9 cellular contexts compared by ENCODE assay signal in genomic region chr10:119654540-119654939, GRCh38. TPM values are rescaled to one million over a fixed set of nuclear protein-coding genes. Genes with fewer than 3 reads are reported as not detected.
A peak's percentile ranks its signal among the peaks of the same experiment; 100 is the strongest.
DNase-seq lines count a peak whose midpoint lies in the region; ATAC-seq and TF ChIP-seq lines count a peak whose summit lies in the region.
"Had no signal": no experiment of that assay in that cellular context is flagged by ENCODE, and none has a peak within 500 bp of the region (broad histone marks: within the 10 kb centered on the region; RNA-seq: fewer than 3 reads in every experiment).

No MANE protein-coding gene starts in this region.

- H3K36me3 ChIP-seq in right lobe of liver = no peaks in the 10 kb centered on the region
- H3K36me3 ChIP-seq: neutrophil had no signal

- H3K27me3 Mint-ChIP-seq in activated naive CD4-positive, alpha-beta T cell treated with anti-CD3 and anti-CD28 coated beads, Interleukin-2, amount 50 U/mL, for 24 hours = no peaks in the 10 kb centered on the region
- no peaks in the 10 kb centered on the region for H3K27me3 Mint-ChIP-seq in activated naive CD8-positive, alpha-beta T cell treated with anti-CD3 and anti-CD28 coated beads, Interleukin-2, amount 50 U/mL, for 24 hours

- TF ChIP-seq CTCF in right lobe of liver (IDR thresholded peaks at IDR 0.05) = no peak

- WGBS in right lobe of liver (ENCODE audit: insufficient coverage, low coverage, low lambda C conversion rate, missing lambda C conversion rate) = 44% methylated on average over 4 of the region's 6 CpGs

- H3K4me1 ChIP-seq in right lobe of liver = peaks cover 0 to 51% (median 17%) of the 10 kb centered on the region in 4 donors

- no peak for DNase-seq in activated naive CD4-positive, alpha-beta T cell treated with Interleukin-2 at 50 U/mL for 16 hours
- no peak for DNase-seq in activated naive CD8-positive, alpha-beta T cell treated with anti-CD3 and anti-CD28 coated beads, Interleukin-2, amount 50 U/mL, for 24 hours
- DNase-seq in right lobe of liver (peak; percentile 57 to 77 (median 60)), ureter (ENCODE audit: low spot score) (peak; percentile 67), epidermal melanocyte (ENCODE audit: insufficient read length, low spot score) (no peak)

- H3K27me3 ChIP-seq in right lobe of liver = no peaks in the 10 kb centered on the region

- H3K4me3 ChIP-seq in right lobe of liver = no peak overlapping the region

- peak overlapping the region; percentile 16 to 100 (median 99) for H3K27ac ChIP-seq in right lobe of liver
- H3K27ac ChIP-seq: neutrophil had no signal

- peak overlapping the region; percentile 76 for H3K27ac Mint-ChIP-seq in activated naive CD4-positive, alpha-beta T cell treated with anti-CD3 and anti-CD28 coated beads, Interleukin-2, amount 50 U/mL, for 24 hours
- H3K27ac Mint-ChIP-seq in activated naive CD8-positive, alpha-beta T cell treated with anti-CD3 and anti-CD28 coated beads, Interleukin-2, amount 50 U/mL, for 24 hours = peak overlapping the region; percentile 7

- TF ChIP-seq POLR2A in right lobe of liver (IDR thresholded peaks at IDR 0.05) = no peak

- no peaks in the 10 kb centered on the region for H3K36me3 Mint-ChIP-seq in activated naive CD4-positive, alpha-beta T cell treated with anti-CD3 and anti-CD28 coated beads, Interleukin-2, amount 50 U/mL, for 24 hours
- H3K36me3 Mint-ChIP-seq in activated naive CD8-positive, alpha-beta T cell treated with anti-CD3 and anti-CD28 coated beads, Interleukin-2, amount 50 U/mL, for 24 hours (ENCODE audit: low read depth) = peaks cover 7% of the 10 kb centered on the region

- intact Hi-C loops in right lobe of liver (cut with DNase I) = no loop called here

- no peaks in the 10 kb centered on the region for H3K9me3 Mint-ChIP-seq in activated naive CD4-positive, alpha-beta T cell treated with anti-CD3 and anti-CD28 coated beads, Interleukin-2, amount 50 U/mL, for 24 hours
- H3K9me3 Mint-ChIP-seq in activated naive CD8-positive, alpha-beta T cell treated with anti-CD3 and anti-CD28 coated beads, Interleukin-2, amount 50 U/mL, for 24 hours = no peaks in the 10 kb centered on the region

- H3K4me1 Mint-ChIP-seq in activated naive CD4-positive, alpha-beta T cell treated with anti-CD3 and anti-CD28 coated beads, Interleukin-2, amount 50 U/mL, for 24 hours = peaks cover 74% of the 10 kb centered on the region
- peaks cover 64% of the 10 kb centered on the region for H3K4me1 Mint-ChIP-seq in activated naive CD8-positive, alpha-beta T cell treated with anti-CD3 and anti-CD28 coated beads, Interleukin-2, amount 50 U/mL, for 24 hours

- no peaks in the 10 kb centered on the region for H3K9me3 ChIP-seq in right lobe of liver
- H3K9me3 ChIP-seq: neutrophil had no signal

- ATAC-seq in activated naive CD8-positive, alpha-beta T cell treated with anti-CD3 and anti-CD28 coated beads, Interleukin-2, amount 50 U/mL, for 24 hours = no peak
- ATAC-seq in right lobe of liver (peak; percentile 9 to 50 (median 28)), GM18873 (IDR thresholded peaks at IDR 0.05; ENCODE audit: low FRiP score, unreplicated experiment) (no peak), GM19035 (IDR thresholded peaks at IDR 0.05; ENCODE audit: unreplicated experiment) (no peak)

- H3K4me3 Mint-ChIP-seq in activated naive CD4-positive, alpha-beta T cell treated with anti-CD3 and anti-CD28 coated beads, Interleukin-2, amount 50 U/mL, for 24 hours = peak overlapping the region; percentile 92
- no peak overlapping the region for H3K4me3 Mint-ChIP-seq in activated naive CD8-positive, alpha-beta T cell treated with anti-CD3 and anti-CD28 coated beads, Interleukin-2, amount 50 U/mL, for 24 hours

RNA-seq across cellular contexts. Expression of gene BAG3, which starts 3.4 kb away (rescaled TPM):
- total RNA-seq in right lobe of liver (10 to 100 TPM; 12.5 to 26.0 (median 18.2) TPM), ureter (46.4 TPM)

RNA-seq across cellular contexts. Expression of gene TIAL1, which starts 57.8 kb away (rescaled TPM):
- 10 to 100 TPM; 37.2 to 52.2 (median 46.3) TPM for total RNA-seq in right lobe of liver
- total RNA-seq in ureter = 116 TPM

Comparison
In these comparisons a context has a peak if more than half of its experiments do, and no peak if none do; other contexts are left out.
1. DNase-seq: peak in right lobe of liver (3 of 3) and ureter (single experiment); none in activated naive CD4-positive, alpha-beta T cell treated with Interleukin-2 at 50 U/mL for 16 hours (single experiment), activated naive CD8-positive, alpha-beta T cell treated with anti-CD3 and anti-CD28 coated beads, Interleukin-2, amount 50 U/mL, for 24 hours (single experiment) and epidermal melanocyte (single experiment).
2. ATAC-seq: peak in right lobe of liver (4 of 4); none in activated naive CD8-positive, alpha-beta T cell treated with anti-CD3 and anti-CD28 coated beads, Interleukin-2, amount 50 U/mL, for 24 hours (single experiment), GM18873 (single experiment) and GM19035 (single experiment).